ENCODE assay signal across 8 cellular contexts in the genomic region with DNA sequence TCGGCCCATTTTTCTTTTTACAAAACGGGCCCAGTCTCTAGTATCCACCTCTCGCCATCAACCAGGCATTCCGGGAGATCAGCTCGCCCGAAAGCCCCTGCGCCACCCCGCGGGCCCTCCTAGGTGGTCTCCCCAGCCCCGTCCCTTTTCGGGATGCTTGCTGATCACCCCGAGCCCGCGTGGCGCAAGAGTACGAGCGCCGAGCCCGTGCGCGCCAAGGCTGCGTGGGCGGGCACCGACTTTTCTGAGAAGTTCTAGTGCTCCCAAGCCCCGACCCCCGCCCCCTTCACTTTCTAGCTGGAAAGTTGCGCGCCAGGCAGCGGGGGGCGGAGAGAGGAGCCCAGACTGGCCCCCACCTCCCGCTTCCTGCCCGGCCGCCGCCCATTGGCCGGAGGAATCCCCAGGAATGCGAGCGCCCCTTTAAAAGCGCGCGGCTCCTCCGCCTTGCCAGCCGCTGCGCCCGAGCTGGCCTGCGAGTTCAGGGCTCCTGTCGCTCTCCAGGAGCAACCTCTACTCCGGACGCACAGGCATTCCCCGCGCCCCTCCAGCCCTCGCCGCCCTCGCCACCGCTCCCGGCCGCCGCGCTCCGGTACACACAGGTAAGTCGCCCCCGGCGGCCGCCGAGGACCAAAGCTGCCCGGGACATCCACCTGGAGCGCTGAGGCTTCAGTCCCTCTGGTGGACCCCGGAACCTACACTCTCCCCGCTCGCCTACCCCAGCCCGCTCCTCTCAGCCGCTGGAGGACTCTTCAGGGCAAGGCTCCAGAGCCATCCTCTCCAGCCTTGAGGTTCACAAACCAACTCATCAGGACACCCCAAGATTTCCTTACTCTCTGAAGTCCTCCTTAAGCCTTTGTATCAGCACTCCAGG. TPM values are rescaled to one million over a fixed set of nuclear protein-coding genes. Genes with fewer than 3 reads are reported as not detected.
DNase-seq lines count a peak whose midpoint lies in the region; ATAC-seq, FAIRE-seq and TF ChIP-seq lines count a peak whose summit lies in the region.

A gene (plus strand): TSS at position 450 of the 871 bp plus-strand sequence. CDS start 779 bp downstream, outside the sequence.

- BruUV-seq in endothelial cell of umbilical vein (replicated peaks; lab: Mats Ljungman, UMichigan) = no TSS peak

- peak; percentile 28 for ATAC-seq in stimulated activated naive CD8-positive, alpha-beta T cell treated with anti-CD3 and anti-CD28 coated beads, Interleukin-15, Interleukin-2, amounts not matched to agents 100 U/mL and 50 U/mL, for 24 hours

- peak; percentile 2 to 6 for TF ChIP-seq CTCF in endothelial cell of umbilical vein (IDR thresholded peaks at IDR 0.05; ENCODE audit: extremely low read depth in 1 of 2, insufficient read depth in 1 of 2, low read depth in 1 of 2, low read length in 2 of 2)

- no peaks in the 10 kb centered on the region for H3K9me3 ChIP-seq in endothelial cell of umbilical vein (replicated peaks; ENCODE audit: control insufficient read depth, insufficient read depth, low read length)
- H3K9me3 ChIP-seq in mononuclear cell (ENCODE audit: low read depth, low read length) = no peaks in the 10 kb centered on the region

- CTCF ChIA-PET in endothelial cell of umbilical vein (lab: Charles Lee) = interaction anchor here (0.8 to 5.0 kb wide), 39 partner anchors 10 to 881 kb away, joined by 3 to 72 read pairs (median 5); no protein-coding TSS in a partner anchor

- POLR2A ChIA-PET in endothelial cell of umbilical vein (lab: Charles Lee) = interaction anchor here (0.5 to 9.9 kb wide), 42 partner anchors 10 to 753 kb away, joined by 3 to 118 read pairs (median 6); no protein-coding TSS in a partner anchor

- peak within 1 kb of the TSS; percentile 98 for H3K27ac ChIP-seq in endothelial cell of umbilical vein (ENCODE audit: insufficient read depth, low read depth, low read length)

- dilution Hi-C loops in endothelial cell of umbilical vein (cut with MboI; ENCODE audit: extremely low pct_ligation_motif_present, low sequenced_read_pairs) = no loop called here

- H3K4me3 ChIP-seq in endothelial cell of umbilical vein (replicated peaks in 1 of 3; ENCODE audit: insufficient read depth in 1 of 3, low read depth in 1 of 3, low read length in 3 of 3) = peak within 1 kb of the TSS; percentile 9 to 98 (median 97)
- H3K4me3 ChIP-seq in mononuclear cell (ENCODE audit: low read length) = peak within 1 kb of the TSS; percentile 32

- H3K4me2 ChIP-seq in endothelial cell of umbilical vein (ENCODE audit: insufficient read depth, low read length) = peak within 1 kb of the TSS; percentile 91

- peak; percentile 100 for TF ChIP-seq POLR2A in endothelial cell of umbilical vein (IDR thresholded peaks at IDR 0.05; ENCODE audit: low read depth, low read length)

- peak; percentile 77 for FAIRE-seq in endothelial cell of umbilical vein (lab: Jason Lieb, UNC)

- H4K20me1 ChIP-seq in endothelial cell of umbilical vein (replicated peaks; ENCODE audit: control insufficient read depth, extremely low read depth, insufficient read depth, low read length) = peaks cover 3% of the 10 kb centered on the region

- H2AFZ ChIP-seq in endothelial cell of umbilical vein (ENCODE audit: low read depth, low read length) = no peak within 1 kb of the TSS

- no peaks in the 10 kb centered on the region for H3K27me3 ChIP-seq in endothelial cell of umbilical vein (ENCODE audit: control insufficient read depth in 2 of 2, insufficient read depth in 2 of 2, low read length in 2 of 2)
- peaks cover 38% of the 10 kb centered on the region for H3K27me3 ChIP-seq in mononuclear cell (ENCODE audit: insufficient read depth, low read length)

- H3K4me1 ChIP-seq in endothelial cell of umbilical vein (ENCODE audit: control insufficient read depth, extremely low read depth, insufficient read depth, low read length) = peaks cover 28% of the 10 kb centered on the region
- H3K4me1 ChIP-seq in mononuclear cell (ENCODE audit: insufficient read depth, low read length) = peaks cover 19% of the 10 kb centered on the region

- H3K79me2 ChIP-seq in endothelial cell of umbilical vein (ENCODE audit: control insufficient read depth, insufficient read depth, low read length) = peaks cover 61% of the 10 kb centered on the region

- H3K9ac ChIP-seq in endothelial cell of umbilical vein (replicated peaks; ENCODE audit: extremely low read depth, insufficient read depth, low read length) = peak within 1 kb of the TSS; percentile 99

- H3K9me1 ChIP-seq in endothelial cell of umbilical vein (replicated peaks; ENCODE audit: control insufficient read depth, extremely low read depth, insufficient read depth, low read length) = no peaks in the 10 kb centered on the region

- peaks cover 35 to 40% of the 10 kb centered on the region in 2 experiments for H3K36me3 ChIP-seq in endothelial cell of umbilical vein (ENCODE audit: control insufficient read depth in 2 of 2, extremely low read depth in 1 of 2, insufficient read depth in 2 of 2, low read length in 2 of 2)

- intact Hi-C loops in endothelial cell of umbilical vein (cut with micrococcal nuclease) = loop anchor here (1.0 to 5.0 kb wide), 12 partner anchors 218 to 873 kb away; no protein-coding TSS in a partner anchor

- DNase-seq in NCI-H524 (lab: John Stamatoyannopoulos, UW) (peak; percentile 36 to 62), NCI-H524 treated with DMSO at 0.1 percent for 48 hours (lab: John Stamatoyannopoulos, UW) (no peak), HuH-7.5 (ENCODE audit: low spot score) (peak; percentile 61), endothelial cell of umbilical vein (ENCODE audit: low read depth, low spot score) (peak; percentile 98), GM19238 (ENCODE audit: insufficient read length, low spot score) (no peak)
- DNase-seq in activated CD8-positive, alpha-beta memory T cell treated with anti-CD3 and anti-CD28 coated beads for 4 hours (ENCODE audit: low read depth in 2 of 2) = peak; percentile 24 to 39
- peak; percentile 63 for DNase-seq in stimulated activated naive CD8-positive, alpha-beta T cell treated with anti-CD3 and anti-CD28 coated beads, Interleukin-15, Interleukin-2, amounts not matched to agents 100 U/mL and 50 U/mL, for 24 hours

TF ChIP-seq in endothelial cell of umbilical vein, 7 proteins besides CTCF, POLR2A, EP300 and RAD21:
- TF ChIP-seq MYC (IDR thresholded peaks at IDR 0.05; ENCODE audit: low read depth, low read length) (no peak), JUN (IDR thresholded peaks at IDR 0.05; ENCODE audit: borderline replicate concordance, insufficient read depth, insufficient read length, low read depth) (no peak), FOS (IDR thresholded peaks at IDR 0.05; ENCODE audit: borderline replicate concordance, insufficient read depth, low read length) (peak; percentile 17), POLR2AphosphoS5 (IDR thresholded peaks at IDR 0.05; ENCODE audit: insufficient read depth, low read depth, low read length) (peak; percentile 100), EZH2 (IDR thresholded peaks at IDR 0.05; ENCODE audit: borderline replicate concordance, low read depth, low read length, severe bottlenecking) (no peak), GATA2 (IDR thresholded peaks at IDR 0.05; ENCODE audit: insufficient read depth, insufficient read length, low read depth, low read length) (no peak)
- TF ChIP-seq, protein P1, sequence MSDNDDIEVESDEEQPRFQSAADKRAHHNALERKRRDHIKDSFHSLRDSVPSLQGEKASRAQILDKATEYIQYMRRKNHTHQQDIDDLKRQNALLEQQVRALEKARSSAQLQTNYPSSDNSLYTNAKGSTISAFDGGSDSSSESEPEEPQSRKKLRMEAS (IDR thresholded peaks at IDR 0.05; ENCODE audit: insufficient read depth, insufficient read length) = no peak

RNA-seq across cellular contexts. Expression of the gene that starts here (rescaled TPM):
- total RNA-seq in endothelial cell of umbilical vein (8,837 and 8,883 TPM in 2 replicates), mononuclear cell (171 TPM)
- polyA plus RNA-seq in endothelial cell of umbilical vein = 6,148 and 6,293 TPM in 2 replicates
- 2,202 and 2,655 TPM in 2 replicates for polyA plus RNA-seq in endothelial cell of umbilical vein (2011; cell fraction: cytosol; rRNA removed)
- 17,201 and 26,660 TPM in 2 replicates for polyA plus RNA-seq in endothelial cell of umbilical vein (2011; cell fraction: nucleus; rRNA removed)
- 3,629 and 3,767 TPM in 2 replicates for polyA plus RNA-seq in endothelial cell of umbilical vein (2012)
- polyA minus RNA-seq in endothelial cell of umbilical vein = 17,988 and 18,091 TPM in 2 replicates
- 7.8 TPM for polyA minus RNA-seq in endothelial cell of umbilical vein (2011; cell fraction: cytosol; rRNA and poly(A)+ RNA removed)
- polyA minus RNA-seq in endothelial cell of umbilical vein (2011; cell fraction: nucleus; rRNA and poly(A)+ RNA removed) = 23,649 and 24,248 TPM in 2 replicates

Comparison
In these comparisons a context has a peak if more than half of its experiments do, and no peak if none do; other contexts are left out.
1. RNA of the gene that starts here (total RNA-seq): 8,837 to 8,883 TPM in endothelial cell of umbilical vein; 171 TPM in mononuclear cell (single experiment); every median in the first group is over 10 times any median in the second.
2. DNase-seq: peak in NCI-H524 (2 of 2), HuH-7.5 (single experiment), activated CD8-positive, alpha-beta memory T cell treated with anti-CD3 and anti-CD28 coated beads for 4 hours (2 of 2), endothelial cell of umbilical vein (single experiment) and stimulated activated naive CD8-positive, alpha-beta T cell treated with anti-CD3 and anti-CD28 coated beads, Interleukin-15, Interleukin-2, amounts not matched to agents 100 U/mL and 50 U/mL, for 24 hours (single experiment); none in NCI-H524 treated with DMSO at 0.1 percent for 48 hours (single experiment) and GM19238 (single experiment).